In the genomic region with DNA sequence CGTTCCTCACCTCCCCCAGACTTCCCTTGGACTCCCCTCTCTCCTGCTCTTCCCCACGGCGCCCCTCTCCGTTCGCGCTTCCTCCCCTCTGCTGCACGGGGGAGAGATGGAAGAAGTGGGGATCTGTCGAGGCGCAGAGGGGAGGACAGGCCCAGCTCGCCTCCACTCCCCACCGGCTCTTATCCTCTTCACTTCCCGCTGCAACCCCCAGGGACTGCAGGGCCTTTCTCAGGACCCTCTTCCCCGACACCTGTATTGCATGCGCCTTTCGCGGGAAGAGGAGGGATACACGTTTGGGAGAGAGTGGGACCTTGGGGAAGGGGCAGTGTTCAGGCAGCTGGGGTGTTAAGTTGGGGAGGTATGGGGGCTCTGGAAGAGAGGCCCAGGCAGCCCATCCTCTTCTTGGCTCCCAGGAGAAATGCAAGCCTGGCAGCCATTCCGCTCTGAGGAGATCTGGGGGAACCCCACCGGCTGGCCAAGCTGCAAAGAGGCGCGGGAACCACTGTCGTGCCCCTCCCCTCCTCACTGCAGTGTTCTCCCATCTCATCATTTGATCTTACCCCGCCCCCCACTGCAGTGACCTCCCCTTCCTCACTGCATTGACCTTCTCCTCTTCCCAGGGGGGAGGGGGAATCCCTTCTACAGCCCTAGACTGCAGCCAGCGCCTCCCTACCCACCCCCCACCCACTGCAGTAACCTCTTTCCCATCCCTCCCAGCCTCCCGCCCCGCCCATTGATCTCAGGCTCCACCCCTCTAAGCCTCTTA, we compare ENCODE assay signal across 6 cellular contexts. TPM values are rescaled to one million over a fixed set of nuclear protein-coding genes. Genes with fewer than 3 reads are reported as not detected.
DNase-seq lines count a peak whose midpoint lies in the region; ATAC-seq and TF ChIP-seq lines count a peak whose summit lies in the region.

No MANE protein-coding gene starts in this region.

- peak overlapping the region; percentile 86 to 94 (median 87) for H3K4me3 Mint-ChIP-seq in immature natural killer cell

- H4K20me1 ChIP-seq in SU-DHL-6 (ENCODE audit: low read depth, low read length) = no peaks in the 10 kb centered on the region

- H3K4me2 ChIP-seq in SU-DHL-6 (ENCODE audit: low read depth, low read length, poor library complexity, severe bottlenecking) = peak overlapping the region; percentile 62

- H3K9me2 ChIP-seq in SU-DHL-6 (replicated peaks; ENCODE audit: insufficient read depth, low read length) = no peaks in the 10 kb centered on the region

- TF ChIP-seq CTCF in SU-DHL-6 (IDR thresholded peaks at IDR 0.05; ENCODE audit: insufficient read depth, low read length, poor library complexity, severe bottlenecking) = no peak

- H3K27ac ChIP-seq in SU-DHL-6 (ENCODE audit: low read depth, low read length) = no peak overlapping the region

- peaks cover 0 to 5% (median 0%) of the 10 kb centered on the region in 3 donors for H3K36me3 Mint-ChIP-seq in immature natural killer cell

- no peaks in the 10 kb centered on the region for H3K27me3 ChIP-seq in SU-DHL-6 (ENCODE audit: low read length)

- peak overlapping the region; percentile 12 for H3K4me3 ChIP-seq in SU-DHL-6 (ENCODE audit: insufficient read depth, low read length, poor library complexity, severe bottlenecking)

- H3F3A ChIP-seq in SU-DHL-6 (ENCODE audit: insufficient read depth) = no peaks in the 10 kb centered on the region

- no peaks in the 10 kb centered on the region for H3K9me3 Mint-ChIP-seq in immature natural killer cell

- H2AFZ ChIP-seq in SU-DHL-6 (ENCODE audit: low read depth, low read length, severe bottlenecking) = peak overlapping the region; percentile 91

- no peaks in the 10 kb centered on the region for H3K36me3 ChIP-seq in SU-DHL-6 (ENCODE audit: low read length)

- peak overlapping the region; percentile 39; the same call in 1 of the 2 replicates for H3K9ac ChIP-seq in SU-DHL-6 (ENCODE audit: low read length)

- no peaks in the 10 kb centered on the region for H3K79me2 ChIP-seq in SU-DHL-6 (ENCODE audit: insufficient read depth, low read length)

- H3K9me3 ChIP-seq in SU-DHL-6 (ENCODE audit: insufficient read depth, low read length) = no peaks in the 10 kb centered on the region

- H3K4me1 Mint-ChIP-seq in immature natural killer cell = peaks cover 16 to 25% of the 10 kb centered on the region in 2 donors

- H3K27ac Mint-ChIP-seq in immature natural killer cell = peak overlapping the region; percentile 74 to 90 (median 86)

- DNase-seq in immature natural killer cell = no peak
- DNase-seq in activated effector memory CD4-positive, alpha-beta T cell treated with anti-CD3 and anti-CD28 coated beads, Interleukin-2, amount 50 U/mL, for 16 hours = no peak

- H3K27me3 Mint-ChIP-seq in immature natural killer cell (ENCODE audit: low read depth in 3 of 3) = peaks cover 2 to 9% (median 3%) of the 10 kb centered on the region in 3 donors

- ATAC-seq in GM21528 (IDR thresholded peaks at IDR 0.05; ENCODE audit: low FRiP score, unreplicated experiment) (peak; percentile 6), GM21619 (IDR thresholded peaks at IDR 0.05; ENCODE audit: unreplicated experiment) (no peak), HG02870 (IDR thresholded peaks at IDR 0.05; ENCODE audit: unreplicated experiment) (no peak)

RNA-seq across cellular contexts. Expression of a gene that starts 0.8 kb away (rescaled TPM):
- 1 to 10 TPM; 2.0 to 6.5 (median 3.8) TPM for polyA plus RNA-seq in immature natural killer cell

RNA-seq across cellular contexts. Expression of a gene that starts 10.6 kb away (rescaled TPM):
- 1 to 10 TPM; 2.3 to 4.4 (median 2.4) TPM for polyA plus RNA-seq in immature natural killer cell

RNA-seq across cellular contexts. Expression of a gene that starts 12.6 kb away (rescaled TPM):
- 1 to 10 TPM in 2 of 3 donors, not detected in 1; 1.0 to 2.1 TPM for polyA plus RNA-seq in immature natural killer cell

RNA-seq across cellular contexts. Expression of a gene that starts 28.4 kb away (rescaled TPM):
- polyA plus RNA-seq in immature natural killer cell = not detected

RNA-seq across cellular contexts. Expression of a gene that starts 28.6 kb away (rescaled TPM):
- polyA plus RNA-seq in immature natural killer cell = 100 to 1,000 TPM in 2 of 3 donors, 10 to 100 TPM in 1; 83.7 to 315 (median 170) TPM
